Comparison of ENCODE assay signal across 9 cellular contexts in genomic region chr10:3887404-3887803, GRCh38.
DNase-seq lines count a peak whose midpoint lies in the region; TF ChIP-seq lines count a peak whose summit lies in the region.
"Had no signal": no experiment of that assay in that cellular context is flagged by ENCODE, and none has a peak within 500 bp of the region (broad histone marks: within the 10 kb centered on the region; RNA-seq: fewer than 3 reads in every experiment).

No MANE protein-coding gene starts in this region.

- no peaks in the 10 kb centered on the region for H3K36me3 ChIP-seq in left ventricle myocardium inferior

- no peaks in the 10 kb centered on the region for H3K27me3 Mint-ChIP-seq in mesothelial cell of epicardium (ENCODE audit: low read depth)

- intact Hi-C loops in left ventricle myocardium inferior (cut with micrococcal nuclease) (no loop called here), cardiac septum (cut with DNase I) (no loop called here)

- no peaks in the 10 kb centered on the region for H3K27me3 ChIP-seq in left ventricle myocardium inferior (ENCODE audit: low read depth)

- peak overlapping the region; percentile 81 for H3K27ac ChIP-seq in left ventricle myocardium inferior (replicated peaks)

- H3K27ac Mint-ChIP-seq in mesothelial cell of epicardium = peak overlapping the region; percentile 93

- no peaks in the 10 kb centered on the region for H3K9me3 Mint-ChIP-seq in mesothelial cell of epicardium

- TF ChIP-seq CTCF in left ventricle myocardium inferior (IDR thresholded peaks at IDR 0.05; ENCODE audit: borderline replicate concordance) (no peak), mesothelial cell of epicardium (IDR thresholded peaks at IDR 0.05; ENCODE audit: unreplicated experiment) (no peak)

- H3K4me3 ChIP-seq in left ventricle myocardium inferior = peak overlapping the region; percentile 15

- peaks cover 47% of the 10 kb centered on the region for H3K4me1 Mint-ChIP-seq in mesothelial cell of epicardium

- no peaks in the 10 kb centered on the region for H3K9me3 ChIP-seq in left ventricle myocardium inferior (replicated peaks)

- no peak overlapping the region for H3K4me3 Mint-ChIP-seq in mesothelial cell of epicardium

- DNase-seq in left ventricle myocardium inferior (no peak), cardiac septum (ENCODE audit: low spot score) (no peak), astrocyte of the hippocampus (ENCODE audit: low read depth, low spot score) (peak; percentile 41), mesothelial cell of epicardium (ENCODE audit: low spot score in 2 of 2, unreplicated experiment in 2 of 2) (no peak), HUDEP-2 (lab: John Stamatoyannopoulos, UW; ENCODE audit: unreplicated experiment in 76 of 76) (no peak), NCI-H345 treated with DMSO at 0.1 percent for 48 hours (lab: John Stamatoyannopoulos, UW; ENCODE audit: unreplicated experiment) (no peak), NCI-H748 (lab: John Stamatoyannopoulos, UW; ENCODE audit: unreplicated experiment) (no peak), DMS153 (lab: John Stamatoyannopoulos, UW) (no peak)
- DNase-seq: DMS 273 treated with DMSO at 0.1 percent for 48 hours had no signal

- H3K4me1 ChIP-seq in left ventricle myocardium inferior = peaks cover 27% of the 10 kb centered on the region

- no peaks in the 10 kb centered on the region for H3K36me3 Mint-ChIP-seq in mesothelial cell of epicardium
